28 cellular contexts compared by ENCODE assay signal in genomic region chr2:9279426-9279825, GRCh38.
"Had no signal": no experiment of that assay in that cellular context is flagged by ENCODE, and none has a peak within 500 bp of the region (broad histone marks: within the 10 kb centered on the region; RNA-seq: fewer than 3 reads in every experiment).

No MANE protein-coding gene starts in this region.

- DNase-seq: dermis blood vessel endothelial cell; effector memory CD4-positive, alpha-beta T cell; erythroblast; esophagus squamous epithelium; foreskin melanocyte; glutamatergic neuron; heart right ventricle; hippocampal formation; left cardiac atrium; left lung; naive thymus-derived CD8-positive, alpha-beta T cell; nephron progenitor cell; occipital lobe; ovary; posterior cingulate gyrus; psoas muscle; right cardiac atrium; sigmoid colon; stimulated activated CD4-positive, alpha-beta T cell treated with anti-CD3 and anti-CD28 coated beads, Interleukin-2, amount 100 ng/mL, for 24 hours; stimulated activated CD4-positive, alpha-beta T cell treated with anti-CD3 and anti-CD28 coated beads, Interleukin-4, amount 100 ng/mL, for 24 hours; stimulated activated naive CD4-positive, alpha-beta T cell treated with Interleukin-2 at 50 U/mL for 16 hours; stomach; thyroid gland; trophoblast cell had no signal

- H3K4me3 ChIP-seq: esophagus squamous epithelium, heart right ventricle, left lung, ovary, psoas muscle, sigmoid colon, stomach, thyroid gland, vagina had no signal

- ATAC-seq: heart right ventricle; left cardiac atrium; left lung; naive thymus-derived CD8-positive, alpha-beta T cell; right cardiac atrium; stimulated activated effector memory CD8-positive, alpha-beta T cell treated with anti-CD3 and anti-CD28 coated beads, Interleukin-12 subunit alpha, Interleukin-12 subunit beta, amount 100 ng/mL, for 72 hours had no signal

- H3K36me3 ChIP-seq: left lung, ovary, thyroid gland, vagina had no signal

- H3K27me3 ChIP-seq: esophagus squamous epithelium, heart right ventricle, left lung, ovary, sigmoid colon, stomach, thyroid gland, vagina had no signal

- FAIRE-seq: endometrium, islet of Langerhans had no signal

- H3K27ac ChIP-seq: esophagus squamous epithelium, heart right ventricle, left lung, ovary, psoas muscle, sigmoid colon, stomach, thyroid gland, vagina had no signal

- H3K9me3 ChIP-seq: esophagus squamous epithelium, heart right ventricle, left lung, ovary, psoas muscle, sigmoid colon, stomach, thyroid gland, vagina had no signal
